In the genomic region with DNA sequence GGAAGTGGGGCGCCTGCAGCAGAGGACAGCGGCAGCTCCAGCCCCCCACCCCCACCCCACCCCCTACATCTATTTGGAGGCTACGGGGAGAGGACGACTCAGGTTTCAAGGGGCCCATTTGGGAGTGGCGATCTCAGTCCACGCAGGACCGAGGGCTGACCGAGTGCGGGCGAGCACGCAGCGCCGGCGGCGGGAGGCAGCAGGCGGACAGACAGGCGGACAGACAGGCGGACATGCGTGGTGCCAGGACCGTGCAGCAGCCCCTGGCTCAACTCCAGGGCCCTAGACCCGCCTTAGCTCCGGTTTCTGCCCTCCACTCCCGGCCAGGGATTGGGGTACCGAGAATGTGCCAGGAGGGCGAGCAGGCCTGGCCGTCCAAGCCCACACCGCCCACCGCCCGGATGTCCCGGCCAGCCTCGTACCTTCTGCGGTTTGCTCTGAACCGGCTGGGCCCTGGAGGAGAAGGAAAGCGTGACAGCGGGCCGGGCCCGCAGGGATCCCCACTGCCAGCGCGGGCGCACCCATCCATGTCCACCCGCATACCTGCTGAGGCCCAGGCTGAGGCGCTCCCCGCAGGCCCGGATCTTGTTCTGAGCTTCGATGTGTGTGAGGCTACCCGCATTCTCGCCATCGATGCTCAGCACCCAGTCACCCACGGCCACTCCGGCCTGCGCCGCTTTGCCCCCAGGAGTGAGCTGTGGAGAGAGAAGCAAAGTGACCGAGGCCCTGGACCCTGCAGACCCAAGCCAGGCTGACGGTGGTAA, we compare ENCODE assay signal across 18 cellular contexts. TPM values are rescaled to one million over a fixed set of nuclear protein-coding genes. Genes with fewer than 3 reads are reported as not detected.
DNase-seq lines count a peak whose midpoint lies in the region; ATAC-seq and TF ChIP-seq lines count a peak whose summit lies in the region.
"Had no signal": no experiment of that assay in that cellular context is flagged by ENCODE, and none has a peak within 500 bp of the region (broad histone marks: within the 10 kb centered on the region; RNA-seq: fewer than 3 reads in every experiment).

No MANE protein-coding gene starts in this region.

- no peak for TF ChIP-seq EP300 in stomach (IDR thresholded peaks at IDR 0.05)

- DNase-seq in GM23338 (ENCODE audit: low spot score) (peak; percentile 57), SK-N-MC (ENCODE audit: low read depth, low spot score) (no peak), glutamatergic neuron (no peak), stomach (no peak)
- DNase-seq: activated gamma-delta T cell treated with Interleukin-2 at 50 U/mL for 16 hours; brain microvascular endothelial cell; effector memory CD8-positive, alpha-beta T cell; EL; NCI-H2081 treated with DMSO at 0.1 percent for 48 hours; NK-92 treated with Interleukin-12 subunit alpha and Interleukin-12 subunit beta, amount 100 ng/mL, for 24 hours; occipital lobe; stimulated activated CD4-positive, alpha-beta T cell treated with anti-CD3 and anti-CD28 coated beads, Interleukin-12 subunit alpha, Interleukin-12 subunit beta, amount 100 ng/mL, for 4 hours; T-helper 9 cell had no signal

- H2AFZ ChIP-seq in GM23338 = no peak overlapping the region

- H3K9me2 ChIP-seq in GM23338 (ENCODE audit: insufficient read depth) = no peaks in the 10 kb centered on the region

- ATAC-seq in GM23338 (peak; percentile 0; the same call in 2 of the 3 replicates), HG03196 (IDR thresholded peaks at IDR 0.05; ENCODE audit: unreplicated experiment) (no peak), HG03469 (IDR thresholded peaks at IDR 0.05; ENCODE audit: unreplicated experiment) (no peak), HG02642 (IDR thresholded peaks at IDR 0.05; ENCODE audit: poor library complexity, unreplicated experiment) (no peak)
- ATAC-seq: GM12878 had no signal

- H3F3A ChIP-seq in GM23338 (replicated peaks; ENCODE audit: low read depth) = peaks cover 38% of the 10 kb centered on the region; the same call in 1 of the 2 replicates

- H3K4me1 Mint-ChIP-seq in GM23338 (peaks cover 38% of the 10 kb centered on the region), glutamatergic neuron (ENCODE audit: low read depth, unreplicated experiment) (peaks cover 16% of the 10 kb centered on the region)

- H3K4me1 ChIP-seq in GM23338 (ENCODE audit: insufficient read depth) (peaks cover 30% of the 10 kb centered on the region), stomach (peaks cover 47 to 90% (median 64%) of the 10 kb centered on the region in 4 donors)

- H3K9me3 Mint-ChIP-seq in GM23338 (peaks cover 2% of the 10 kb centered on the region; the same call in 1 of the 3 replicates), glutamatergic neuron (ENCODE audit: unreplicated experiment) (peaks cover 8% of the 10 kb centered on the region)
- H3K9me3 Mint-ChIP-seq: activated CD4-positive, alpha-beta memory T cell treated with anti-CD3 and anti-CD28 coated beads for 36 hours; effector memory CD8-positive, alpha-beta T cell had no signal

- no peak overlapping the region for H3K4me3 Mint-ChIP-seq in GM23338
- H3K4me3 Mint-ChIP-seq in glutamatergic neuron (ENCODE audit: unreplicated experiment) = peak overlapping the region; percentile 10
- H3K4me3 Mint-ChIP-seq: activated CD4-positive, alpha-beta memory T cell treated with anti-CD3 and anti-CD28 coated beads for 36 hours; effector memory CD8-positive, alpha-beta T cell had no signal

- H3K27me3 ChIP-seq in GM23338 (ENCODE audit: insufficient read depth) (no peaks in the 10 kb centered on the region), stomach (no peaks in the 10 kb centered on the region)
- H3K27me3 ChIP-seq: brain microvascular endothelial cell had no signal

- TF ChIP-seq CTCF in GM23338 (conservative IDR thresholded peaks at IDR 0.05; ENCODE audit: low read depth in 2 of 2) = no peak; a peak in 1 of 4 replicates
- no peak for TF ChIP-seq CTCF in glutamatergic neuron (IDR thresholded peaks at IDR 0.05; ENCODE audit: partially characterized antibody, unreplicated experiment)
- no peak for TF ChIP-seq CTCF in stomach (IDR thresholded peaks at IDR 0.05)

- H3K27ac Mint-ChIP-seq in GM23338 = 0 out of 2 replicates have a peak overlapping the region, but pooled peaks have one; percentile 67
- peak overlapping the region; percentile 45 for H3K27ac Mint-ChIP-seq in glutamatergic neuron (ENCODE audit: unreplicated experiment)
- H3K27ac Mint-ChIP-seq: activated CD4-positive, alpha-beta memory T cell treated with anti-CD3 and anti-CD28 coated beads for 36 hours had no signal

- H3K9ac ChIP-seq in SK-N-MC (ENCODE audit: insufficient read length) = no peak overlapping the region

- H4K20me1 ChIP-seq in GM23338 (replicated peaks; ENCODE audit: insufficient read depth) = no peaks in the 10 kb centered on the region; the same call in 1 of the 2 replicates

- H3K36me3 ChIP-seq in GM23338 (ENCODE audit: insufficient read depth) (peaks cover 7% of the 10 kb centered on the region), SK-N-MC (ENCODE audit: insufficient read depth, low read length) (peaks cover 41% of the 10 kb centered on the region), stomach (peaks cover 26 to 57% (median 51%) of the 10 kb centered on the region in 4 donors)

- H3K4me2 ChIP-seq in GM23338 = no peak overlapping the region

- peaks cover 20% of the 10 kb centered on the region for H3K79me2 ChIP-seq in GM23338 (replicated peaks; ENCODE audit: insufficient read depth)

- H3K27ac ChIP-seq in GM23338 (ENCODE audit: low read depth) (peak overlapping the region; percentile 74), SK-N-MC (peak overlapping the region; percentile 46; the same call in 1 of the 2 replicates), stomach (peak overlapping the region in 4 of 5 donors; percentile 52 to 94 (median 90))

- H3K4me3 ChIP-seq in GM23338 (no peak overlapping the region), SK-N-MC (no peak overlapping the region), stomach (peak overlapping the region in 2 of 4 donors; percentile 6 to 19)
- H3K4me3 ChIP-seq: GM12878 had no signal

- H3K27me3 Mint-ChIP-seq in GM23338 (ENCODE audit: insufficient read depth, low read depth, poor library complexity) = peaks cover 34% of the 10 kb centered on the region
- peaks cover 7% of the 10 kb centered on the region for H3K27me3 Mint-ChIP-seq in glutamatergic neuron (ENCODE audit: unreplicated experiment)
- H3K27me3 Mint-ChIP-seq: activated CD4-positive, alpha-beta memory T cell treated with anti-CD3 and anti-CD28 coated beads for 36 hours; effector memory CD8-positive, alpha-beta T cell had no signal

- no peak for TF ChIP-seq POLR2A in stomach (IDR thresholded peaks at IDR 0.05)

- peaks cover 59% of the 10 kb centered on the region for H3K36me3 Mint-ChIP-seq in GM23338 (ENCODE audit: low read depth)
- no peaks in the 10 kb centered on the region for H3K36me3 Mint-ChIP-seq in glutamatergic neuron (ENCODE audit: unreplicated experiment)

- WGBS in stomach, 5 donors = 85 to 94% (median 92%) methylated on average over 32 to 54 of the region's 54 CpGs

- intact Hi-C loops in stomach (cut with DNase I; ENCODE audit: low total_unique reads) = no loop called here

- H3K9me3 ChIP-seq in SK-N-MC (ENCODE audit: low read depth, low read length) = no peaks in the 10 kb centered on the region
- H3K9me3 ChIP-seq in stomach = no peaks in the 10 kb centered on the region

TF ChIP-seq in GM23338, 12 proteins besides CTCF, POLR2A, EP300 and RAD21 (continues in another document):
- TF ChIP-seq POLR2AphosphoS5 (IDR thresholded peaks at IDR 0.05; ENCODE audit: low read depth) = no peak
- TF ChIP-seq EZH2phosphoT487 (IDR thresholded peaks at IDR 0.05; ENCODE audit: unreplicated experiment) = no peak
- TF ChIP-seq NANOG (IDR thresholded peaks at IDR 0.05; ENCODE audit: borderline replicate concordance) = no peak
- TF ChIP-seq STAT1 (IDR thresholded peaks at IDR 0.05; ENCODE audit: unreplicated experiment) = no peak

RNA-seq across cellular contexts. Expression of gene PDLIM7, which starts 5.2 kb away (rescaled TPM):
- total RNA-seq in GM23338 (2014; rRNA removed; shearing (Covaris generic)) = 73.0 and 94.7 TPM in 2 replicates
- 128 TPM in 2 replicates for polyA plus RNA-seq in GM23338 (2016; fragmentation: Nextera tagmentation; extraction: Ambion mirVana)
- total RNA-seq in glutamatergic neuron (ENCODE audit: unreplicated experiment) = 430 TPM
- 100 to 1,000 TPM in 2 of 5 donors, 10 to 100 TPM in 3; 14.6 to 126 (median 97.0) TPM for total RNA-seq in stomach
- polyA plus RNA-seq in stomach = 100 to 1,000 TPM in 1 of 3 donors, 10 to 100 TPM in 2; 43.5 to 142 (median 76.6) TPM

RNA-seq across cellular contexts. Expression of gene DOK3, which starts 17.5 kb away (rescaled TPM):
- total RNA-seq in GM23338 (2014; rRNA removed; shearing (Covaris generic)) = 4.9 and 11.1 TPM in 2 replicates
- polyA plus RNA-seq in GM23338 (2016; fragmentation: Nextera tagmentation; extraction: Ambion mirVana) (2.2 and 2.8 TPM in 2 replicates), stomach (1 to 10 TPM; 2.4 to 6.0 (median 4.9) TPM)
- total RNA-seq in glutamatergic neuron (ENCODE audit: unreplicated experiment) (29.2 TPM), stomach (10 to 100 TPM in 1 of 5 donors, 1 to 10 TPM in 2, under 1 TPM in 1, not detected in 1; 0.43 to 31.2 (median 3.9) TPM)

RNA-seq across cellular contexts. Expression of gene DBN1, which starts 18.7 kb away (rescaled TPM):
- total RNA-seq in GM23338 (2014; rRNA removed; shearing (Covaris generic)) = 242 and 290 TPM in 2 replicates
- polyA plus RNA-seq in GM23338 (2016; fragmentation: Nextera tagmentation; extraction: Ambion mirVana) (102 and 106 TPM in 2 replicates), stomach (10 to 100 TPM; 14.7 to 31.3 (median 22.7) TPM)
- total RNA-seq in glutamatergic neuron (ENCODE audit: unreplicated experiment) (1,261 TPM), stomach (10 to 100 TPM; 15.2 to 78.1 (median 53.3) TPM)

RNA-seq across cellular contexts. Expression of gene DDX41, which starts 24.6 kb away (rescaled TPM):
- total RNA-seq in GM23338 (2014; rRNA removed; shearing (Covaris generic)) = 115 and 139 TPM in 2 replicates
- polyA plus RNA-seq in GM23338 (2016; fragmentation: Nextera tagmentation; extraction: Ambion mirVana) (67.1 and 73.4 TPM in 2 replicates), stomach (10 to 100 TPM; 65.3 to 72.9 (median 71.0) TPM)
- total RNA-seq in glutamatergic neuron (ENCODE audit: unreplicated experiment) (125 TPM), stomach (100 to 1,000 TPM in 3 of 5 donors, 10 to 100 TPM in 2; 54.9 to 263 (median 128) TPM)

RNA-seq across cellular contexts. Expression of gene PRR7, which starts 45.6 kb away (rescaled TPM):
- 6.4 and 9.7 TPM in 2 replicates for total RNA-seq in GM23338 (2014; rRNA removed; shearing (Covaris generic))
- polyA plus RNA-seq in GM23338 (2016; fragmentation: Nextera tagmentation; extraction: Ambion mirVana) = 7.6 and 7.7 TPM in 2 replicates
- 4.1 TPM for total RNA-seq in glutamatergic neuron (ENCODE audit: unreplicated experiment)
- under 1 TPM in 1 of 5 donors, not detected in 4; 0.73 TPM for total RNA-seq in stomach
- 1 to 10 TPM in 2 of 3 donors, under 1 TPM in 1; 0.61 to 3.7 (median 1.5) TPM for polyA plus RNA-seq in stomach
